Comparison of ENCODE assay signal across 20 cellular contexts in genomic region chr17:80195141-80195540, GRCh38. TPM values are rescaled to one million over a fixed set of nuclear protein-coding genes. Genes with fewer than 3 reads are reported as not detected.
DNase-seq lines count a peak whose midpoint lies in the region; FAIRE-seq and TF ChIP-seq lines count a peak whose summit lies in the region.
"Had no signal": no experiment of that assay in that cellular context is flagged by ENCODE, and none has a peak within 500 bp of the region (broad histone marks: within the 10 kb centered on the region; RNA-seq: fewer than 3 reads in every experiment).

No MANE protein-coding gene starts in this region.

- H4K5ac ChIP-seq in H1 (ENCODE audit: insufficient read length, low read depth, low read length), result no peak overlapping the region

- H3K4ac ChIP-seq in H1 (replicated peaks; ENCODE audit: insufficient read length, low read depth, low read length), result no peak overlapping the region

- H3K79me1 ChIP-seq in H1 (ENCODE audit: low read depth, low read length), result no peaks in the 10 kb centered on the region

- no peaks in the 10 kb centered on the region for H3K36me3 ChIP-seq in H1 (ENCODE audit: control insufficient read depth in 2 of 4, insufficient read depth in 4 of 4, low read length in 3 of 4)
- H3K36me3 ChIP-seq in spleen, result no peaks in the 10 kb centered on the region
- H3K36me3 ChIP-seq: HAP-1 had no signal

- H2BK15ac ChIP-seq in H1 (ENCODE audit: low read length), result no peak overlapping the region

- TF ChIP-seq POLR2A in H1 (IDR thresholded peaks at IDR 0.05; ENCODE audit: control extremely low read depth in 1 of 2, low read depth in 2 of 2, low read length in 2 of 2) (no peak), spleen (IDR thresholded peaks at IDR 0.05) (no peak)

- no peak for FAIRE-seq in H1 (lab: Jason Lieb, UNC)
- FAIRE-seq: D721Med, GM12878, GM19239, H54 had no signal

- H3K4me2 ChIP-seq in H1 (ENCODE audit: insufficient read depth in 1 of 2, low read depth in 2 of 2, low read length in 2 of 2), result no peak overlapping the region

- H3K4me3 ChIP-seq in H1 (ENCODE audit: extremely low read depth in 1 of 4, insufficient read depth in 2 of 4, low read depth in 3 of 4, low read length in 4 of 4) (no peak overlapping the region), spleen (no peak overlapping the region)
- H3K4me3 ChIP-seq: GM12878, GM23248, HAP-1 had no signal

- H4K8ac ChIP-seq in H1 (ENCODE audit: extremely low read depth, insufficient read depth, low read length), result no peak overlapping the region; the same call in 1 of the 2 replicates

- no peak overlapping the region for H4K91ac ChIP-seq in H1 (replicated peaks; ENCODE audit: insufficient read length, low read length)

- no peak overlapping the region for H3K23ac ChIP-seq in H1 (ENCODE audit: insufficient read length)

- TF ChIP-seq CTCF in H1 (IDR thresholded peaks at IDR 0.05; ENCODE audit: control extremely low read depth in 1 of 3, insufficient read depth in 1 of 3, low read depth in 1 of 3, low read length in 3 of 3) (no peak), spleen (IDR thresholded peaks at IDR 0.05 in 8 of 11, conservative IDR thresholded peaks at IDR 0.05 in 3 of 11) (no peak)

- TF ChIP-seq EP300 in H1 (IDR thresholded peaks at IDR 0.05; ENCODE audit: borderline replicate concordance in 1 of 2, low read depth in 2 of 2, low read length in 2 of 2), result no peak

- H2BK120ac ChIP-seq in H1 (replicated peaks; ENCODE audit: low read depth, low read length), result no peak overlapping the region

- H4K20me1 ChIP-seq in H1 (replicated peaks in 1 of 2; ENCODE audit: control insufficient read depth in 1 of 2, insufficient read depth in 2 of 2, low read length in 2 of 2), result peaks cover 0 to 1% of the 10 kb centered on the region in 2 experiments

- H3K4me1 ChIP-seq in H1 (replicated peaks in 1 of 4; ENCODE audit: control insufficient read depth in 3 of 4, insufficient read depth in 4 of 4, low read length in 3 of 4), result peaks cover 0 to 4% (median 0%) of the 10 kb centered on the region in 4 experiments; a peak in 2 of 7 replicates
- H3K4me1 ChIP-seq in spleen, result peaks cover 0 to 32% (median 5%) of the 10 kb centered on the region in 6 donors
- H3K4me1 ChIP-seq: HAP-1 had no signal

- H2AFZ ChIP-seq in H1 (ENCODE audit: low read length), result no peak overlapping the region
- H2AFZ ChIP-seq: GM23248 had no signal

- CTCF ChIA-PET in H1 (lab: Charles Lee; ENCODE audit: partially characterized antibody), result interaction anchor here (0.6 to 8.0 kb wide), 49 partner anchors 11 to 445 kb away, joined by 3 to 90 read pairs (median 5); partner anchors contain the start of gene CARD14

- H3K27me3 ChIP-seq in H1 (replicated peaks in 1 of 4; ENCODE audit: control insufficient read depth in 3 of 4, extremely low read depth in 1 of 4, insufficient read depth in 3 of 4, low read length in 3 of 4) (no peaks in the 10 kb centered on the region; a peak in 1 of 7 replicates), spleen (replicated peaks in 1 of 7) (peaks cover 0 to 27% (median 0%) of the 10 kb centered on the region in 7 donors)

- H3K27ac ChIP-seq in H1 (ENCODE audit: low read depth, low read length), result no peak overlapping the region
- H3K27ac ChIP-seq in spleen, result no peak overlapping the region
- H3K27ac ChIP-seq: GM23248 had no signal

- no peak overlapping the region for H3K18ac ChIP-seq in H1 (ENCODE audit: extremely low read depth, low read length)

- no peak overlapping the region for H3K14ac ChIP-seq in H1 (ENCODE audit: insufficient read length)

- POLR2A ChIA-PET in H1 (lab: Charles Lee; ENCODE audit: partially characterized antibody), result interaction anchor here (1.2 to 1.5 kb wide), 2 partner anchors 16 to 53 kb away, joined by 3 read pairs; no protein-coding TSS in a partner anchor

- no peak overlapping the region for H3K9ac ChIP-seq in H1 (replicated peaks in 1 of 4; ENCODE audit: extremely low read depth in 1 of 4, low read depth in 3 of 4, low read length in 3 of 4)
- H3K9ac ChIP-seq: GM23248 had no signal

- peak overlapping the region; percentile 7; the same call in 1 of the 2 replicates for H2BK20ac ChIP-seq in H1 (ENCODE audit: low read length)

- intact Hi-C loops in spleen (cut with DNase I; ENCODE audit: low total_unique reads), result loop anchor here (5.0 kb wide), 1 partner anchor 57 kb away; no protein-coding TSS in a partner anchor

- no peak for TF ChIP-seq RAD21 in H1 (IDR thresholded peaks at IDR 0.05 in 1 of 2, conservative IDR thresholded peaks at IDR 0.05 in 1 of 2; ENCODE audit: low read depth in 2 of 2, low read length in 2 of 2)

- no peaks in the 10 kb centered on the region for H3K79me2 ChIP-seq in H1 (ENCODE audit: control insufficient read depth in 1 of 2, insufficient read depth in 2 of 2, low read length in 2 of 2)

- H3K23me2 ChIP-seq in H1 (ENCODE audit: low read depth, low read length), result no peaks in the 10 kb centered on the region

- no peak overlapping the region for H2BK5ac ChIP-seq in H1 (ENCODE audit: low read depth, low read length)

- DNase-seq in COR-L47 (lab: John Stamatoyannopoulos, UW) (peak; percentile 23), H1 (ENCODE audit: low read depth in 1 of 2, low spot score in 2 of 2) (no peak), spleen (peak; percentile 75), medulla oblongata (ENCODE audit: extremely low spot score) (no peak), GOT3 (lab: John Stamatoyannopoulos, UW) (no peak)
- DNase-seq: C1 segment of cervical spinal cord; CD4-positive, CD25-positive, alpha-beta regulatory T cell; CD8-positive, alpha-beta T cell; DMS 273 treated with DMSO at 0.1 percent for 48 hours; DMS79; EL; GDM1; GM23248; HFFc6 had no signal

- H2AK5ac ChIP-seq in H1 (ENCODE audit: low read depth, low read length), result 0 out of 2 replicates have a peak overlapping the region, but pooled peaks have one; percentile 53

- 90% methylated on average over 14 of the region's 14 CpGs; no CpG with 5 or more reads in 1 of the 2 experiments for WGBS in H1 (ENCODE audit: extremely low coverage in 1 of 2, insufficient coverage in 1 of 2, insufficient read length in 1 of 2, insufficient replicate concordance in 2 of 2, low coverage in 1 of 2, low lambda C conversion rate in 2 of 2, missing lambda C conversion rate in 1 of 2), 2 experiments
- 87 to 94% (median 89%) methylated on average over 13 to 14 of the region's 14 CpGs for WGBS in spleen, 5 donors

- H3K56ac ChIP-seq in H1 (replicated peaks; ENCODE audit: insufficient read length, low read depth, low read length), result no peak overlapping the region

- H3K9me3 ChIP-seq in H1 (ENCODE audit: insufficient read depth in 2 of 2, low read depth in 1 of 2, low read length in 1 of 2) (no peaks in the 10 kb centered on the region), spleen (no peaks in the 10 kb centered on the region)
- H3K9me3 ChIP-seq: HAP-1 had no signal

- no peak overlapping the region for H2BK12ac ChIP-seq in H1 (ENCODE audit: low read depth, low read length)

RNA-seq across cellular contexts. Expression of gene SGSH, which starts 25.0 kb away (rescaled TPM):
- total RNA-seq in H1 (2021; fragmentation: NEBNext Ultra II Directional; extraction: Animal tissue kit (Norgen Biotek cat#: 25700)), result 15.6 and 19.6 TPM in 2 replicates
- polyA plus RNA-seq in H1 (2011; rRNA removed) (18.0 and 39.2 TPM in 2 replicates), spleen (10 to 100 TPM; 23.6 to 63.4 (median 51.9) TPM)
- 15.0 TPM for polyA plus RNA-seq in H1 (2011; cell fraction: cytosol; rRNA removed)
- 67.1 TPM for polyA plus RNA-seq in H1 (2011; cell fraction: nucleus; rRNA removed)
- polyA plus RNA-seq in H1 (2012, experiment 1 of 2), result 12.4 to 20.3 TPM (median 15.5 TPM) in 4 replicates
- 9.4 TPM for polyA plus RNA-seq in H1 (2012, experiment 2 of 2)
- polyA plus RNA-seq in H1 (2013, experiment 1 of 2), result 15.4 TPM
- polyA plus RNA-seq in H1 (2013, experiment 2 of 2), result 14.5 TPM
- polyA minus RNA-seq in H1 (2011; rRNA and poly(A)+ RNA removed), result 7.3 and 12.8 TPM in 2 replicates
- polyA minus RNA-seq in H1 (2011; cell fraction: cytosol; rRNA and poly(A)+ RNA removed), result 10.8 TPM
- 22.3 TPM for polyA minus RNA-seq in H1 (2011; cell fraction: nucleus; rRNA and poly(A)+ RNA removed)
- 100 to 1,000 TPM in 3 of 7 donors, 10 to 100 TPM in 4; 85.9 to 137 (median 95.1) TPM for total RNA-seq in spleen

RNA-seq across cellular contexts. Expression of gene SLC26A11, which starts 25.1 kb away (rescaled TPM):
- total RNA-seq in H1 (2021; fragmentation: NEBNext Ultra II Directional; extraction: Animal tissue kit (Norgen Biotek cat#: 25700)), result 15.5 and 18.2 TPM in 2 replicates
- polyA plus RNA-seq in H1 (2011; rRNA removed) (25.9 and 36.4 TPM in 2 replicates), spleen (10 to 100 TPM in 1 of 3 donors, 1 to 10 TPM in 2; 6.8 to 22.4 (median 8.2) TPM)
- polyA plus RNA-seq in H1 (2011; cell fraction: cytosol; rRNA removed), result 17.5 TPM
- 102 TPM for polyA plus RNA-seq in H1 (2011; cell fraction: nucleus; rRNA removed)
- 15.1 to 18.1 TPM (median 17.1 TPM) in 4 replicates for polyA plus RNA-seq in H1 (2012, experiment 1 of 2)
- 14.0 TPM for polyA plus RNA-seq in H1 (2012, experiment 2 of 2)
- 17.1 TPM for polyA plus RNA-seq in H1 (2013, experiment 1 of 2)
- polyA plus RNA-seq in H1 (2013, experiment 2 of 2), result 15.3 TPM
- polyA minus RNA-seq in H1 (2011; rRNA and poly(A)+ RNA removed), result 11.4 and 14.1 TPM in 2 replicates
- polyA minus RNA-seq in H1 (2011; cell fraction: cytosol; rRNA and poly(A)+ RNA removed), result 6.9 TPM
- 34.6 TPM for polyA minus RNA-seq in H1 (2011; cell fraction: nucleus; rRNA and poly(A)+ RNA removed)
- total RNA-seq in spleen, result 10 to 100 TPM; 22.8 to 39.7 (median 33.9) TPM

RNA-seq across cellular contexts. Expression of gene CARD14, which starts 25.3 kb away (rescaled TPM):
- total RNA-seq in H1 (2021; fragmentation: NEBNext Ultra II Directional; extraction: Animal tissue kit (Norgen Biotek cat#: 25700)), result not detected in 2 replicates
- polyA plus RNA-seq in H1 (2011; rRNA removed) (0.08 and 0.16 TPM in 2 replicates), spleen (1 to 10 TPM in 2 of 3 donors, under 1 TPM in 1; 0.63 to 2.4 (median 1.4) TPM)
- 0.22 TPM for polyA plus RNA-seq in H1 (2011; cell fraction: cytosol; rRNA removed)
- polyA plus RNA-seq in H1 (2011; cell fraction: nucleus; rRNA removed), result 0.50 TPM
- 0.28 to 0.57 TPM (median 0.48 TPM) in 4 replicates for polyA plus RNA-seq in H1 (2012, experiment 1 of 2)
- polyA plus RNA-seq in H1 (2012, experiment 2 of 2), result 0.24 TPM
- 0.02 TPM for polyA plus RNA-seq in H1 (2013, experiment 1 of 2)
- 0.06 TPM for polyA plus RNA-seq in H1 (2013, experiment 2 of 2)
- 0.20 and 1.1 TPM in 2 replicates for polyA minus RNA-seq in H1 (2011; rRNA and poly(A)+ RNA removed)
- polyA minus RNA-seq in H1 (2011; cell fraction: cytosol; rRNA and poly(A)+ RNA removed), result 1.8 TPM
- 0.50 TPM for polyA minus RNA-seq in H1 (2011; cell fraction: nucleus; rRNA and poly(A)+ RNA removed)
- 1 to 10 TPM in 6 of 7 donors, under 1 TPM in 1; 0.68 to 4.8 (median 1.3) TPM for total RNA-seq in spleen
- total RNA-seq: CD4-positive, CD25-positive, alpha-beta regulatory T cell; CD8-positive, alpha-beta T cell; GM12878; GM23248; HFFc6 had no signal
- polyA plus RNA-seq: BJ had no signal

RNA-seq across cellular contexts. Expression of gene EIF4A3, which starts 48.2 kb away (rescaled TPM):
- total RNA-seq in H1 (2021; fragmentation: NEBNext Ultra II Directional; extraction: Animal tissue kit (Norgen Biotek cat#: 25700)), result 146 and 155 TPM in 2 replicates
- polyA plus RNA-seq in H1 (2011; rRNA removed) (99.1 and 142 TPM in 2 replicates), spleen (10 to 100 TPM; 37.3 to 61.5 (median 57.5) TPM)
- polyA plus RNA-seq in H1 (2011; cell fraction: cytosol; rRNA removed), result 140 TPM
- polyA plus RNA-seq in H1 (2011; cell fraction: nucleus; rRNA removed), result 77.5 TPM
- polyA plus RNA-seq in H1 (2012, experiment 1 of 2), result 156 to 184 TPM (median 166 TPM) in 4 replicates
- polyA plus RNA-seq in H1 (2012, experiment 2 of 2), result 48.6 TPM
- 81.9 TPM for polyA plus RNA-seq in H1 (2013, experiment 1 of 2)
- polyA plus RNA-seq in H1 (2013, experiment 2 of 2), result 84.3 TPM
- 108 and 113 TPM in 2 replicates for polyA minus RNA-seq in H1 (2011; rRNA and poly(A)+ RNA removed)
- polyA minus RNA-seq in H1 (2011; cell fraction: cytosol; rRNA and poly(A)+ RNA removed), result 61.2 TPM
- 42.7 TPM for polyA minus RNA-seq in H1 (2011; cell fraction: nucleus; rRNA and poly(A)+ RNA removed)
- 10 to 100 TPM; 51.1 to 79.5 (median 67.7) TPM for total RNA-seq in spleen

Comparison
In these comparisons a context has a peak if more than half of its experiments do, and no peak if none do; other contexts are left out.
1. DNase-seq: peak in COR-L47 (single experiment) and spleen (single experiment); none in H1 (0 of 2), medulla oblongata (single experiment) and GOT3 (single experiment).